ENCODE assay signal across 30 cellular contexts in the genomic region with DNA sequence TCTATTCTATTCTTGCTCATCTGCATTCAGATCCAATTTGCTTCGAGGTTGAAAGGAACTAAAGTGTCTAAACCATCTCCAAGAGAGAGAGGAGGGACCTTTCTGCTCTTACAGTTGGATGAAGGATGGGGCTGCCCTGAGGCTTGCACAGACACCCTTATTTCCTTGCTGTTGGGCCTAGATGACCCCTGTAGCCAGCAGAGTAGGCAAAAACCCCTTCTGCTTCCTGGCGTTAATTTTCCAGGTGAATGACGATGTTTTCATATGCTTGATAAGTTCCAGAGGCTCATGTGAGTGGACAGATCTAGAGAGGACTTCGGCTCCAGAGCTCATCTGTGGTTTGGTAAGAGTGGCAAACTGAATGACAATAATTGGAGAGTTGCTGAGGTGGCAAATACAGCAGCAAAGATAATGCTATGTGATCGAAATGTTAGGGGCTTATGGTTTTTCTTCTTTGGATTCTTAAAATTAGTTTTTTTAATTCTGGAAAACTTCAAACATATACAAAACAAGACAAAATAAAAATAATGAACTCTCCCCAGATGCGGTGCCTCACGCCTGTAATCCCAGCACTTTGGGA.
"Had no signal": no experiment of that assay in that cellular context is flagged by ENCODE, and none has a peak within 500 bp of the region (broad histone marks: within the 10 kb centered on the region; RNA-seq: fewer than 3 reads in every experiment).

No MANE protein-coding gene starts in this region.

- H3K27me3 Mint-ChIP-seq: activated naive CD4-positive, alpha-beta T cell treated with anti-CD3 and anti-CD28 coated beads, Interleukin-2, amount 50 U/mL, for 24 hours; activated naive CD8-positive, alpha-beta T cell treated with anti-CD3 and anti-CD28 coated beads, Interleukin-2, amount 10 ng/mL, durations not matched to agents 7 days and 5 days; activated T-helper 17 cell treated with anti-CD3 and anti-CD28 coated beads, Interleukin-2, amount 50 U/mL, for 72 hours had no signal

- H3K27ac ChIP-seq: ascending aorta had no signal

- H3K4me3 Mint-ChIP-seq: activated CD4-positive, alpha-beta memory T cell treated with anti-CD3 and anti-CD28 coated beads for 36 hours; activated naive CD4-positive, alpha-beta T cell treated with anti-CD3 and anti-CD28 coated beads, Interleukin-2, amount 50 U/mL, for 24 hours; activated naive CD8-positive, alpha-beta T cell treated with anti-CD3 and anti-CD28 coated beads, Interleukin-2, amount 10 ng/mL, durations not matched to agents 7 days and 5 days; activated T-helper 17 cell treated with anti-CD3 and anti-CD28 coated beads, Interleukin-2, amount 50 U/mL, for 72 hours; T-helper 1 cell treated with Interleukin-12 subunit alpha and Interleukin-12 subunit beta and Interleukin-4 antibody, amounts not matched to agents 30 μg/mL and 1 μg/mL, for 36 hours; T-helper 2 cell treated with Interferon-gamma antibody and Interleukin-4, amounts not matched to agents 5 μg/mL and 100 μg/mL, for 36 hours had no signal

- H3K9me3 Mint-ChIP-seq: activated CD4-positive, alpha-beta memory T cell treated with anti-CD3 and anti-CD28 coated beads for 36 hours; activated naive CD4-positive, alpha-beta T cell treated with anti-CD3 and anti-CD28 coated beads, Interleukin-2, amount 50 U/mL, for 24 hours; activated naive CD8-positive, alpha-beta T cell treated with anti-CD3 and anti-CD28 coated beads, Interleukin-2, amount 10 ng/mL, durations not matched to agents 7 days and 5 days; activated T-helper 17 cell treated with anti-CD3 and anti-CD28 coated beads, Interleukin-2, amount 50 U/mL, for 72 hours had no signal

- H3K36me3 Mint-ChIP-seq: activated naive CD4-positive, alpha-beta T cell treated with anti-CD3 and anti-CD28 coated beads, Interleukin-2, amount 50 U/mL, for 24 hours; activated naive CD8-positive, alpha-beta T cell treated with anti-CD3 and anti-CD28 coated beads, Interleukin-2, amount 10 ng/mL, durations not matched to agents 7 days and 5 days had no signal

- H3K27me3 ChIP-seq: ascending aorta had no signal

- H3K27ac Mint-ChIP-seq: activated CD4-positive, alpha-beta memory T cell treated with anti-CD3 and anti-CD28 coated beads for 36 hours; activated naive CD4-positive, alpha-beta T cell treated with anti-CD3 and anti-CD28 coated beads, Interleukin-2, amount 50 U/mL, for 24 hours; activated naive CD8-positive, alpha-beta T cell treated with anti-CD3 and anti-CD28 coated beads, Interleukin-2, amount 10 ng/mL, durations not matched to agents 7 days and 5 days; activated T-helper 17 cell treated with anti-CD3 and anti-CD28 coated beads, Interleukin-2, amount 50 U/mL, for 72 hours; T-helper 1 cell treated with Interleukin-12 subunit alpha and Interleukin-12 subunit beta and Interleukin-4 antibody, amounts not matched to agents 30 μg/mL and 1 μg/mL, for 36 hours; T-helper 2 cell treated with Interferon-gamma antibody and Interleukin-4, amounts not matched to agents 5 μg/mL and 100 μg/mL, for 36 hours had no signal

- H3K9me3 ChIP-seq: ascending aorta had no signal

- H3K36me3 ChIP-seq: ascending aorta had no signal

- DNase-seq: activated CD4-positive, alpha-beta memory T cell treated with anti-CD3 and anti-CD28 coated beads for 36 hours; activated CD4-positive, alpha-beta T cell treated with anti-CD3 and anti-CD28 coated beads for 4 hours; activated CD4-positive, alpha-beta T cell treated with anti-CD3 and anti-CD28 coated beads, Interleukin-2, amount 50 U/mL, for 1 hour; activated CD8-positive, alpha-beta memory T cell treated with anti-CD3 and anti-CD28 coated beads, Interleukin-2, amount 50 U/mL, for 4 hours; activated effector memory CD4-positive, alpha-beta T cell treated with anti-CD3 and anti-CD28 coated beads, Interleukin-2, amount 50 U/mL, for 16 hours; activated naive CD4-positive, alpha-beta T cell; activated naive CD8-positive, alpha-beta T cell treated with anti-CD3 and anti-CD28 coated beads, Interleukin-2, amount 10 ng/mL, durations not matched to agents 7 days and 5 days; activated T-cell treated with anti-CD3 and anti-CD28 coated beads for 4 hours; activated T-cell treated with anti-CD3 and anti-CD28 coated beads, Interleukin-2, amount 50 U/mL, for 48 hours; amygdala; Kasumi-1; KBM-7; MM.1S; MV-4-11; NCI-H1092; NCI-H1436 treated with DMSO at 0.1 percent for 48 hours; NCI-H1694 treated with DMSO at 0.1 percent for 48 hours; NCI-H2029; NCI-H345; NCI-H524 treated with DMSO at 0.1 percent for 48 hours; NCI-H748 treated with DMSO at 0.1 percent for 48 hours; NK-92 treated with Interleukin-12 subunit alpha and Interleukin-12 subunit beta, amount 100 ng/mL, for 24 hours; OCI-M1; Right ventricle myocardium superior had no signal

- ATAC-seq: activated CD4-positive, CD25-positive, alpha-beta regulatory T cell treated with anti-CD3 and anti-CD28 coated beads, Interleukin-2, amount 50 U/mL, for 24 hours; activated T-helper 17 cell treated with anti-CD3 and anti-CD28 coated beads, Interleukin-2, amount 50 U/mL, for 72 hours had no signal

- H3K4me3 ChIP-seq: ascending aorta had no signal
